ENCODE assay signal across 26 cellular contexts in genomic region chr9:10212702-10213101, GRCh38.
"Had no signal": no experiment of that assay in that cellular context is flagged by ENCODE, and none has a peak within 500 bp of the region (broad histone marks: within the 10 kb centered on the region; RNA-seq: fewer than 3 reads in every experiment).

No MANE protein-coding gene starts in this region.

- H3K4me1 ChIP-seq: stomach, suprapubic skin, testis, thyroid gland, tibial artery, tibial nerve, transverse colon, upper lobe of left lung, upper lobe of right lung, uterus, vagina had no signal

- H3K27me3 ChIP-seq: stomach, suprapubic skin, testis, thyroid gland, tibial artery, tibial nerve, transverse colon, upper lobe of left lung, upper lobe of right lung, uterus, vagina had no signal

- H3K36me3 ChIP-seq: stomach, suprapubic skin, thoracic aorta, thyroid gland, tibial artery, tibial nerve, transverse colon, upper lobe of left lung, upper lobe of right lung, uterus, vagina had no signal

- H3K9me3 ChIP-seq: stomach, suprapubic skin, testis, thoracic aorta, thyroid gland, tibial artery, tibial nerve, transverse colon, upper lobe of left lung, upper lobe of right lung, uterus, vagina had no signal

- H3K4me3 ChIP-seq: stomach, suprapubic skin, testis, thoracic aorta, thyroid gland, tibial artery, tibial nerve, transverse colon, upper lobe of left lung, upper lobe of right lung, uterus, vagina had no signal

- H3K27ac ChIP-seq: stomach, suprapubic skin, testis, thoracic aorta, thyroid gland, tibial artery, tibial nerve, transverse colon, upper lobe of left lung, upper lobe of right lung, uterus, vagina had no signal

- ATAC-seq: stimulated activated effector memory CD8-positive, alpha-beta T cell treated with anti-CD3 and anti-CD28 coated beads, Interleukin-12 subunit alpha, Interleukin-12 subunit beta, amount 100 ng/mL, for 72 hours; stimulated activated memory B cell treated with anti-CD40 and anti-IgM and Interleukin-4, amounts not matched to agents 10 μg/mL and 1 μg/mL and 100 μg/mL, for 72 hours; stimulated activated naive B cell treated with anti-CD40 and anti-IgM and Interleukin-4, amounts not matched to agents 10 μg/mL and 1 μg/mL and 100 μg/mL, for 72 hours; stimulated activated naive CD8-positive, alpha-beta T cell treated with anti-CD3 and anti-CD28 coated beads, Interleukin-15, amount 100 ng/mL, for 72 hours; stimulated activated naive CD8-positive, alpha-beta T cell treated with anti-CD3 and anti-CD28 coated beads, Interleukin-15, Interleukin-2, amounts not matched to agents 100 U/mL and 50 U/mL, for 24 hours; upper lobe of right lung had no signal

- DNase-seq: stimulated activated CD4-positive, alpha-beta T cell treated with anti-CD3 and anti-CD28 coated beads, Interleukin-2, amount 100 ng/mL, for 48 hours; stimulated activated CD4-positive, alpha-beta T cell treated with anti-CD3 and anti-CD28 coated beads, Interleukin-4, amount 100 ng/mL, for 1 hour; stimulated activated CD4-positive, alpha-beta T cell treated with anti-CD3 and anti-CD28 coated beads, Interleukin-4, amount 100 ng/mL, for 24 hours; stimulated activated CD4-positive, alpha-beta T cell treated with anti-CD3 and anti-CD28 coated beads, Interleukin-4, amount 100 ng/mL, for 4 hours; stimulated activated CD8-positive, alpha-beta memory T cell treated with anti-CD3 and anti-CD28 coated beads, Interleukin-4, amount 100 ng/mL, for 48 hours; stimulated activated naive B cell treated with anti-CD40 and anti-IgM and Interleukin-4, amounts not matched to agents 10 μg/mL and 1 μg/mL and 100 μg/mL, for 72 hours; stimulated activated naive CD4-positive, alpha-beta T cell; stimulated activated naive CD4-positive, alpha-beta T cell treated with Interleukin-2 at 50 U/mL for 16 hours; stimulated activated naive CD8-positive, alpha-beta T cell treated with anti-CD3 and anti-CD28 coated beads, Interleukin-15, amount 100 ng/mL, for 72 hours; stimulated activated naive CD8-positive, alpha-beta T cell treated with anti-CD3 and anti-CD28 coated beads, Interleukin-15, Interleukin-2, amounts not matched to agents 100 U/mL and 50 U/mL, for 24 hours; stomach; substantia nigra; testis; thyroid gland; tibial artery; transverse colon; trophoblast cell; upper lobe of left lung; upper lobe of right lung; uterus had no signal
